ENCODE assay signal across 2 cellular contexts in genomic region chr3:50268276-50268675, GRCh38.
TF ChIP-seq lines count a peak whose summit lies in the region.

No MANE protein-coding gene starts in this region.

TF ChIP-seq in A549, 52 proteins besides CTCF, POLR2A, EP300 and RAD21:
- no peak for TF ChIP-seq HEYL (CRISPR knock-in tag; IDR thresholded peaks at IDR 0.05)
- TF ChIP-seq NFE2L2 (conservative IDR thresholded peaks at IDR 0.05; ENCODE audit: low read length) = no peak
- no peak for TF ChIP-seq CBX8 (IDR thresholded peaks at IDR 0.05)
- no peak for TF ChIP-seq HDAC2 (IDR thresholded peaks at IDR 0.05)
- no peak for TF ChIP-seq TP53 (CRISPR knock-in tag; IDR thresholded peaks at IDR 0.05)
- no peak for TF ChIP-seq EHF (CRISPR knock-in tag; IDR thresholded peaks at IDR 0.05)
- TF ChIP-seq NR3C1 (IDR thresholded peaks at IDR 0.05) = no peak
- no peak for TF ChIP-seq FOSL2 (IDR thresholded peaks at IDR 0.05)
- no peak for TF ChIP-seq FOSL2 (CRISPR knock-in tag; IDR thresholded peaks at IDR 0.05)
- no peak for TF ChIP-seq GATA3 (IDR thresholded peaks at IDR 0.05; ENCODE audit: borderline replicate concordance)
- no peak for TF ChIP-seq MAX (IDR thresholded peaks at IDR 0.05)
- no peak for TF ChIP-seq CHD2 (IDR thresholded peaks at IDR 0.05; ENCODE audit: low read length, partially characterized antibody)
- no peak for TF ChIP-seq EHMT2 (IDR thresholded peaks at IDR 0.05; ENCODE audit: low read depth)
- TF ChIP-seq KDM5A (IDR thresholded peaks at IDR 0.05) = no peak
- TF ChIP-seq, protein P1, sequence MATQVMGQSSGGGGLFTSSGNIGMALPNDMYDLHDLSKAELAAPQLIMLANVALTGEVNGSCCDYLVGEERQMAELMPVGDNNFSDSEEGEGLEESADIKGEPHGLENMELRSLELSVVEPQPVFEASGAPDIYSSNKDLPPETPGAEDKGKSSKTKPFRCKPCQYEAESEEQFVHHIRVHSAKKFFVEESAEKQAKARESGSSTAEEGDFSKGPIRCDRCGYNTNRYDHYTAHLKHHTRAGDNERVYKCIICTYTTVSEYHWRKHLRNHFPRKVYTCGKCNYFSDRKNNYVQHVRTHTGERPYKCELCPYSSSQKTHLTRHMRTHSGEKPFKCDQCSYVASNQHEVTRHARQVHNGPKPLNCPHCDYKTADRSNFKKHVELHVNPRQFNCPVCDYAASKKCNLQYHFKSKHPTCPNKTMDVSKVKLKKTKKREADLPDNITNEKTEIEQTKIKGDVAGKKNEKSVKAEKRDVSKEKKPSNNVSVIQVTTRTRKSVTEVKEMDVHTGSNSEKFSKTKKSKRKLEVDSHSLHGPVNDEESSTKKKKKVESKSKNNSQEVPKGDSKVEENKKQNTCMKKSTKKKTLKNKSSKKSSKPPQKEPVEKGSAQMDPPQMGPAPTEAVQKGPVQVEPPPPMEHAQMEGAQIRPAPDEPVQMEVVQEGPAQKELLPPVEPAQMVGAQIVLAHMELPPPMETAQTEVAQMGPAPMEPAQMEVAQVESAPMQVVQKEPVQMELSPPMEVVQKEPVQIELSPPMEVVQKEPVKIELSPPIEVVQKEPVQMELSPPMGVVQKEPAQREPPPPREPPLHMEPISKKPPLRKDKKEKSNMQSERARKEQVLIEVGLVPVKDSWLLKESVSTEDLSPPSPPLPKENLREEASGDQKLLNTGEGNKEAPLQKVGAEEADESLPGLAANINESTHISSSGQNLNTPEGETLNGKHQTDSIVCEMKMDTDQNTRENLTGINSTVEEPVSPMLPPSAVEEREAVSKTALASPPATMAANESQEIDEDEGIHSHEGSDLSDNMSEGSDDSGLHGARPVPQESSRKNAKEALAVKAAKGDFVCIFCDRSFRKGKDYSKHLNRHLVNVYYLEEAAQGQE (IDR thresholded peaks at IDR 0.05) = no peak
- no peak for TF ChIP-seq POLR2AphosphoS2 (conservative IDR thresholded peaks at IDR 0.05; ENCODE audit: low read length)
- TF ChIP-seq ATOH8 (CRISPR knock-in tag; IDR thresholded peaks at IDR 0.05; ENCODE audit: low read depth) = no peak
- TF ChIP-seq SREBF2 (IDR thresholded peaks at IDR 0.05) = no peak
- TF ChIP-seq, protein P2, sequence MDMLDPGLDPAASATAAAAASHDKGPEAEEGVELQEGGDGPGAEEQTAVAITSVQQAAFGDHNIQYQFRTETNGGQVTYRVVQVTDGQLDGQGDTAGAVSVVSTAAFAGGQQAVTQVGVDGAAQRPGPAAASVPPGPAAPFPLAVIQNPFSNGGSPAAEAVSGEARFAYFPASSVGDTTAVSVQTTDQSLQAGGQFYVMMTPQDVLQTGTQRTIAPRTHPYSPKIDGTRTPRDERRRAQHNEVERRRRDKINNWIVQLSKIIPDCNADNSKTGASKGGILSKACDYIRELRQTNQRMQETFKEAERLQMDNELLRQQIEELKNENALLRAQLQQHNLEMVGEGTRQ (IDR thresholded peaks at IDR 0.05) = no peak

TF ChIP-seq in GM12878, 131 proteins besides CTCF, POLR2A, EP300 and RAD21:
- TF ChIP-seq, protein P3, sequence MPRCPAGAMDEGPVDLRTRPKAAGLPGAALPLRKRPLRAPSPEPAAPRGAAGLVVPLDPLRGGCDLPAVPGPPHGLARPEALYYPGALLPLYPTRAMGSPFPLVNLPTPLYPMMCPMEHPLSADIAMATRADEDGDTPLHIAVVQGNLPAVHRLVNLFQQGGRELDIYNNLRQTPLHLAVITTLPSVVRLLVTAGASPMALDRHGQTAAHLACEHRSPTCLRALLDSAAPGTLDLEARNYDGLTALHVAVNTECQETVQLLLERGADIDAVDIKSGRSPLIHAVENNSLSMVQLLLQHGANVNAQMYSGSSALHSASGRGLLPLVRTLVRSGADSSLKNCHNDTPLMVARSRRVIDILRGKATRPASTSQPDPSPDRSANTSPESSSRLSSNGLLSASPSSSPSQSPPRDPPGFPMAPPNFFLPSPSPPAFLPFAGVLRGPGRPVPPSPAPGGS (IDR thresholded peaks at IDR 0.05; ENCODE audit: borderline replicate concordance, insufficient read depth, low read depth, low read length, poor library complexity, severe bottlenecking) = peak; percentile 97
- TF ChIP-seq, protein P4, sequence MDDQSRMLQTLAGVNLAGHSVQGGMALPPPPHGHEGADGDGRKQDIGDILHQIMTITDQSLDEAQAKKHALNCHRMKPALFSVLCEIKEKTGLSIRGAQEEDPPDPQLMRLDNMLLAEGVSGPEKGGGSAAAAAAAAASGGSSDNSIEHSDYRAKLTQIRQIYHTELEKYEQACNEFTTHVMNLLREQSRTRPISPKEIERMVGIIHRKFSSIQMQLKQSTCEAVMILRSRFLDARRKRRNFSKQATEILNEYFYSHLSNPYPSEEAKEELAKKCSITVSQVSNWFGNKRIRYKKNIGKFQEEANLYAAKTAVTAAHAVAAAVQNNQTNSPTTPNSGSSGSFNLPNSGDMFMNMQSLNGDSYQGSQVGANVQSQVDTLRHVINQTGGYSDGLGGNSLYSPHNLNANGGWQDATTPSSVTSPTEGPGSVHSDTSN (IDR thresholded peaks at IDR 0.05; ENCODE audit: insufficient replicate concordance, low read depth, low read length) = peak; percentile 4
- TF ChIP-seq SIN3A (IDR thresholded peaks at IDR 0.05; ENCODE audit: low read depth, low read length) = no peak
TF ChIP-seq in GM12878: peak in this region for 2.
